ENCODE assay signal across 1 cellular context in genomic region chr2:175309799-175310198, GRCh38.
TF ChIP-seq lines count a peak whose summit lies in the region.

No MANE protein-coding gene starts in this region.

TF ChIP-seq in H1, 55 proteins besides CTCF, POLR2A, EP300 and RAD21 (continued from another document):
- TF ChIP-seq, protein P1, sequence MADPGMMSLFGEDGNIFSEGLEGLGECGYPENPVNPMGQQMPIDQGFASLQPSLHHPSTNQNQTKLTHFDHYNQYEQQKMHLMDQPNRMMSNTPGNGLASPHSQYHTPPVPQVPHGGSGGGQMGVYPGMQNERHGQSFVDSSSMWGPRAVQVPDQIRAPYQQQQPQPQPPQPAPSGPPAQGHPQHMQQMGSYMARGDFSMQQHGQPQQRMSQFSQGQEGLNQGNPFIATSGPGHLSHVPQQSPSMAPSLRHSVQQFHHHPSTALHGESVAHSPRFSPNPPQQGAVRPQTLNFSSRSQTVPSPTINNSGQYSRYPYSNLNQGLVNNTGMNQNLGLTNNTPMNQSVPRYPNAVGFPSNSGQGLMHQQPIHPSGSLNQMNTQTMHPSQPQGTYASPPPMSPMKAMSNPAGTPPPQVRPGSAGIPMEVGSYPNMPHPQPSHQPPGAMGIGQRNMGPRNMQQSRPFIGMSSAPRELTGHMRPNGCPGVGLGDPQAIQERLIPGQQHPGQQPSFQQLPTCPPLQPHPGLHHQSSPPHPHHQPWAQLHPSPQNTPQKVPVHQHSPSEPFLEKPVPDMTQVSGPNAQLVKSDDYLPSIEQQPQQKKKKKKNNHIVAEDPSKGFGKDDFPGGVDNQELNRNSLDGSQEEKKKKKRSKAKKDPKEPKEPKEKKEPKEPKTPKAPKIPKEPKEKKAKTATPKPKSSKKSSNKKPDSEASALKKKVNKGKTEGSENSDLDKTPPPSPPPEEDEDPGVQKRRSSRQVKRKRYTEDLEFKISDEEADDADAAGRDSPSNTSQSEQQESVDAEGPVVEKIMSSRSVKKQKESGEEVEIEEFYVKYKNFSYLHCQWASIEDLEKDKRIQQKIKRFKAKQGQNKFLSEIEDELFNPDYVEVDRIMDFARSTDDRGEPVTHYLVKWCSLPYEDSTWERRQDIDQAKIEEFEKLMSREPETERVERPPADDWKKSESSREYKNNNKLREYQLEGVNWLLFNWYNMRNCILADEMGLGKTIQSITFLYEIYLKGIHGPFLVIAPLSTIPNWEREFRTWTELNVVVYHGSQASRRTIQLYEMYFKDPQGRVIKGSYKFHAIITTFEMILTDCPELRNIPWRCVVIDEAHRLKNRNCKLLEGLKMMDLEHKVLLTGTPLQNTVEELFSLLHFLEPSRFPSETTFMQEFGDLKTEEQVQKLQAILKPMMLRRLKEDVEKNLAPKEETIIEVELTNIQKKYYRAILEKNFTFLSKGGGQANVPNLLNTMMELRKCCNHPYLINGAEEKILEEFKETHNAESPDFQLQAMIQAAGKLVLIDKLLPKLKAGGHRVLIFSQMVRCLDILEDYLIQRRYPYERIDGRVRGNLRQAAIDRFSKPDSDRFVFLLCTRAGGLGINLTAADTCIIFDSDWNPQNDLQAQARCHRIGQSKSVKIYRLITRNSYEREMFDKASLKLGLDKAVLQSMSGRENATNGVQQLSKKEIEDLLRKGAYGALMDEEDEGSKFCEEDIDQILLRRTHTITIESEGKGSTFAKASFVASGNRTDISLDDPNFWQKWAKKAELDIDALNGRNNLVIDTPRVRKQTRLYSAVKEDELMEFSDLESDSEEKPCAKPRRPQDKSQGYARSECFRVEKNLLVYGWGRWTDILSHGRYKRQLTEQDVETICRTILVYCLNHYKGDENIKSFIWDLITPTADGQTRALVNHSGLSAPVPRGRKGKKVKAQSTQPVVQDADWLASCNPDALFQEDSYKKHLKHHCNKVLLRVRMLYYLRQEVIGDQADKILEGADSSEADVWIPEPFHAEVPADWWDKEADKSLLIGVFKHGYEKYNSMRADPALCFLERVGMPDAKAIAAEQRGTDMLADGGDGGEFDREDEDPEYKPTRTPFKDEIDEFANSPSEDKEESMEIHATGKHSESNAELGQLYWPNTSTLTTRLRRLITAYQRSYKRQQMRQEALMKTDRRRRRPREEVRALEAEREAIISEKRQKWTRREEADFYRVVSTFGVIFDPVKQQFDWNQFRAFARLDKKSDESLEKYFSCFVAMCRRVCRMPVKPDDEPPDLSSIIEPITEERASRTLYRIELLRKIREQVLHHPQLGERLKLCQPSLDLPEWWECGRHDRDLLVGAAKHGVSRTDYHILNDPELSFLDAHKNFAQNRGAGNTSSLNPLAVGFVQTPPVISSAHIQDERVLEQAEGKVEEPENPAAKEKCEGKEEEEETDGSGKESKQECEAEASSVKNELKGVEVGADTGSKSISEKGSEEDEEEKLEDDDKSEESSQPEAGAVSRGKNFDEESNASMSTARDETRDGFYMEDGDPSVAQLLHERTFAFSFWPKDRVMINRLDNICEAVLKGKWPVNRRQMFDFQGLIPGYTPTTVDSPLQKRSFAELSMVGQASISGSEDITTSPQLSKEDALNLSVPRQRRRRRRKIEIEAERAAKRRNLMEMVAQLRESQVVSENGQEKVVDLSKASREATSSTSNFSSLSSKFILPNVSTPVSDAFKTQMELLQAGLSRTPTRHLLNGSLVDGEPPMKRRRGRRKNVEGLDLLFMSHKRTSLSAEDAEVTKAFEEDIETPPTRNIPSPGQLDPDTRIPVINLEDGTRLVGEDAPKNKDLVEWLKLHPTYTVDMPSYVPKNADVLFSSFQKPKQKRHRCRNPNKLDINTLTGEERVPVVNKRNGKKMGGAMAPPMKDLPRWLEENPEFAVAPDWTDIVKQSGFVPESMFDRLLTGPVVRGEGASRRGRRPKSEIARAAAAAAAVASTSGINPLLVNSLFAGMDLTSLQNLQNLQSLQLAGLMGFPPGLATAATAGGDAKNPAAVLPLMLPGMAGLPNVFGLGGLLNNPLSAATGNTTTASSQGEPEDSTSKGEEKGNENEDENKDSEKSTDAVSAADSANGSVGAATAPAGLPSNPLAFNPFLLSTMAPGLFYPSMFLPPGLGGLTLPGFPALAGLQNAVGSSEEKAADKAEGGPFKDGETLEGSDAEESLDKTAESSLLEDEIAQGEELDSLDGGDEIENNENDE (IDR thresholded peaks at IDR 0.05; ENCODE audit: insufficient replicate concordance, low read length), result no peak
- TF ChIP-seq CEBPB (IDR thresholded peaks at IDR 0.05; ENCODE audit: low read depth, low read length) (no peak), ZNF274 (IDR thresholded peaks at IDR 0.05; ENCODE audit: borderline replicate concordance, extremely low read depth, low read length) (no peak), RNF2 (IDR thresholded peaks at IDR 0.05; ENCODE audit: borderline replicate concordance, low read depth, low read length, missing control alignments, poor library complexity, severe bottlenecking) (no peak), BRCA1 (IDR thresholded peaks at IDR 0.05; ENCODE audit: low read depth, low read length) (no peak), BACH1 (IDR thresholded peaks at IDR 0.05; ENCODE audit: low read length) (no peak), ATF3 (IDR thresholded peaks at IDR 0.05; ENCODE audit: insufficient read depth, low read depth, low read length) (no peak), JUND (IDR thresholded peaks at IDR 0.05; ENCODE audit: low read length) (no peak), ASH2L (IDR thresholded peaks at IDR 0.05; ENCODE audit: low read length) (no peak), JUN (IDR thresholded peaks at IDR 0.05; ENCODE audit: low read depth, low read length) (no peak), CHD1 (IDR thresholded peaks at IDR 0.05; ENCODE audit: low read depth, low read length) (no peak), POLR2AphosphoS5 (IDR thresholded peaks at IDR 0.05; ENCODE audit: low read depth, low read length) (no peak), BCL11A (IDR thresholded peaks at IDR 0.05; ENCODE audit: low read depth in 2 of 2, low read length in 2 of 2) (no peak), SP1 (IDR thresholded peaks at IDR 0.05; ENCODE audit: low read depth, low read length) (no peak)
- TF ChIP-seq, protein P2, sequence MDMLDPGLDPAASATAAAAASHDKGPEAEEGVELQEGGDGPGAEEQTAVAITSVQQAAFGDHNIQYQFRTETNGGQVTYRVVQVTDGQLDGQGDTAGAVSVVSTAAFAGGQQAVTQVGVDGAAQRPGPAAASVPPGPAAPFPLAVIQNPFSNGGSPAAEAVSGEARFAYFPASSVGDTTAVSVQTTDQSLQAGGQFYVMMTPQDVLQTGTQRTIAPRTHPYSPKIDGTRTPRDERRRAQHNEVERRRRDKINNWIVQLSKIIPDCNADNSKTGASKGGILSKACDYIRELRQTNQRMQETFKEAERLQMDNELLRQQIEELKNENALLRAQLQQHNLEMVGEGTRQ (IDR thresholded peaks at IDR 0.05; ENCODE audit: low read length), result no peak
